1 cellular context compared by ENCODE assay signal in the genomic region with DNA sequence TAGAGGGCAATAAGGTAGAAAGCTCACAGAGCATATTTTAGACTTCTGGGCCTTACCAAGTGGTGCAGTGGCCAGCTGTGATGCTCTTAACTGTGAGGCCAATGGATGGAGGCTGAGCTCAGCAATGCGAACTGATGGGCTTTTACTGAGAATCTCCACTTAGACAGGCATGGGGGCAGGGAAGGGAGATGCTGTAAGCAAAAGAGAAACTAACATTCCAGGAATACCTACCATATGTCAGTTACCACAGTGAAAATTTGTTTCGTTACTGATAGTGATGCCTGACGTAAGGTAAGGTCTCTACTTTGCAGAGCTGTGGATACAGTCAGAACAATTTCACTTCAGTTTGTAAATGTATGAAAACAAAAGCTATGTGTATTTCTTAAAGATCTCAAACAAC.
TF ChIP-seq lines count a peak whose summit lies in the region.

No MANE protein-coding gene starts in this region.

TF ChIP-seq in GM23338, 12 proteins besides CTCF, POLR2A, EP300 and RAD21 (continued from another document):
- TF ChIP-seq, protein P1, sequence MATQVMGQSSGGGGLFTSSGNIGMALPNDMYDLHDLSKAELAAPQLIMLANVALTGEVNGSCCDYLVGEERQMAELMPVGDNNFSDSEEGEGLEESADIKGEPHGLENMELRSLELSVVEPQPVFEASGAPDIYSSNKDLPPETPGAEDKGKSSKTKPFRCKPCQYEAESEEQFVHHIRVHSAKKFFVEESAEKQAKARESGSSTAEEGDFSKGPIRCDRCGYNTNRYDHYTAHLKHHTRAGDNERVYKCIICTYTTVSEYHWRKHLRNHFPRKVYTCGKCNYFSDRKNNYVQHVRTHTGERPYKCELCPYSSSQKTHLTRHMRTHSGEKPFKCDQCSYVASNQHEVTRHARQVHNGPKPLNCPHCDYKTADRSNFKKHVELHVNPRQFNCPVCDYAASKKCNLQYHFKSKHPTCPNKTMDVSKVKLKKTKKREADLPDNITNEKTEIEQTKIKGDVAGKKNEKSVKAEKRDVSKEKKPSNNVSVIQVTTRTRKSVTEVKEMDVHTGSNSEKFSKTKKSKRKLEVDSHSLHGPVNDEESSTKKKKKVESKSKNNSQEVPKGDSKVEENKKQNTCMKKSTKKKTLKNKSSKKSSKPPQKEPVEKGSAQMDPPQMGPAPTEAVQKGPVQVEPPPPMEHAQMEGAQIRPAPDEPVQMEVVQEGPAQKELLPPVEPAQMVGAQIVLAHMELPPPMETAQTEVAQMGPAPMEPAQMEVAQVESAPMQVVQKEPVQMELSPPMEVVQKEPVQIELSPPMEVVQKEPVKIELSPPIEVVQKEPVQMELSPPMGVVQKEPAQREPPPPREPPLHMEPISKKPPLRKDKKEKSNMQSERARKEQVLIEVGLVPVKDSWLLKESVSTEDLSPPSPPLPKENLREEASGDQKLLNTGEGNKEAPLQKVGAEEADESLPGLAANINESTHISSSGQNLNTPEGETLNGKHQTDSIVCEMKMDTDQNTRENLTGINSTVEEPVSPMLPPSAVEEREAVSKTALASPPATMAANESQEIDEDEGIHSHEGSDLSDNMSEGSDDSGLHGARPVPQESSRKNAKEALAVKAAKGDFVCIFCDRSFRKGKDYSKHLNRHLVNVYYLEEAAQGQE (IDR thresholded peaks at IDR 0.05; ENCODE audit: unreplicated experiment) = no peak
- TF ChIP-seq, protein P2, sequence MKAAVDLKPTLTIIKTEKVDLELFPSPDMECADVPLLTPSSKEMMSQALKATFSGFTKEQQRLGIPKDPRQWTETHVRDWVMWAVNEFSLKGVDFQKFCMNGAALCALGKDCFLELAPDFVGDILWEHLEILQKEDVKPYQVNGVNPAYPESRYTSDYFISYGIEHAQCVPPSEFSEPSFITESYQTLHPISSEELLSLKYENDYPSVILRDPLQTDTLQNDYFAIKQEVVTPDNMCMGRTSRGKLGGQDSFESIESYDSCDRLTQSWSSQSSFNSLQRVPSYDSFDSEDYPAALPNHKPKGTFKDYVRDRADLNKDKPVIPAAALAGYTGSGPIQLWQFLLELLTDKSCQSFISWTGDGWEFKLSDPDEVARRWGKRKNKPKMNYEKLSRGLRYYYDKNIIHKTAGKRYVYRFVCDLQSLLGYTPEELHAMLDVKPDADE (IDR thresholded peaks at IDR 0.05) = no peak
- TF ChIP-seq CREB1 (CRISPR knock-in tag; IDR thresholded peaks at IDR 0.05; ENCODE audit: low read depth) (no peak), EZH2 (IDR thresholded peaks at IDR 0.05; ENCODE audit: low read depth, unreplicated experiment) (no peak), STAT1 (IDR thresholded peaks at IDR 0.05; ENCODE audit: unreplicated experiment) (no peak), JUNB (IDR thresholded peaks at IDR 0.05; ENCODE audit: unreplicated experiment) (no peak)
